9 cellular contexts compared by ENCODE assay signal in the genomic region with DNA sequence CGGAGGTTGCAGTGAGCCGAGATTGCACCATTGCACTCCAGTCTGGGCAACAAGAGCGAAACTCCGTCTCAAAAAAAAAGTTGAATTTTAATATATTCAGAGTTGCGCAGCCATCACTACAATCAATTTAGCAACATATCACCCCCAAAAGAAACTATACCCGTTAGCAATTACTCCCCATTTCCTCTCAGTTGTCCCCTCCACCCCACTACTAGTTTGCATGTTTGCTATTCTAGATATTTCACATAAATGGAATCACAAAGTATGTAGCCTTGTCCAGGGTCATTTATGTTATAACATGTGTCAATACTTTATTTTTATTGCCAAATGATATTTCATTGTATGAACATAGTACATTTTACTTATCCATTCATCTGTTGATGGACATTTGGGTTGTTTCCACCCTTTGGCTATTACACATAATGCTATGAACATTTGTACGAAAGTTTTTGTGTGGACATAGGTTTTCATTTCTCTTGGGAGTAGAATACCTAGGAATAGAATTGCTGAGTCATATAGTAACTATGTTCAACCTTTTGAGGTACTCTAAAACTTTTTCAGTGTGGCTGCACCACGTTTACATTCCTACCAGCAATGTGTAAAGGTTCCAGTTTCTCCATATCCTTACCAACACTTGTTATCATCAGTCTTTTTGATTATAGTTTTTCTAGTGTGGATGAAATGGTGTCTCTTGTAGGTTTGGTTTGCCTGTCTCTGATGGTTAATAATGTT. TPM values are rescaled to one million over a fixed set of nuclear protein-coding genes. Genes with fewer than 3 reads are reported as not detected.
A peak's percentile ranks its signal among the peaks of the same experiment; 100 is the strongest.
DNase-seq lines count a peak whose midpoint lies in the region; ATAC-seq and TF ChIP-seq lines count a peak whose summit lies in the region.
"Had no signal": no experiment of that assay in that cellular context is flagged by ENCODE, and none has a peak within 500 bp of the region (broad histone marks: within the 10 kb centered on the region; RNA-seq: fewer than 3 reads in every experiment).

No MANE protein-coding gene starts in this region.

- POLR2A ChIA-PET in T-cell (lab: Charles Lee), result interaction anchor here in 1 of 2 donors (0.6 kb wide), 2 partner anchors 95 to 104 kb away, joined by 3 to 5 read pairs; no protein-coding TSS in a partner anchor

- no peaks in the 10 kb centered on the region for H3K36me3 ChIP-seq in stomach smooth muscle (ENCODE audit: control insufficient read depth in 2 of 2, insufficient read depth in 2 of 2, low read length in 2 of 2)

- H3K9me3 ChIP-seq in stomach smooth muscle (ENCODE audit: control insufficient read depth in 2 of 2, low read length in 2 of 2), result no peaks in the 10 kb centered on the region

- H3K4me1 ChIP-seq in stomach smooth muscle (ENCODE audit: control insufficient read depth, insufficient read depth, low read length), result peaks cover 11% of the 10 kb centered on the region

- no peaks in the 10 kb centered on the region for H3K9me3 Mint-ChIP-seq in activated T-cell treated with anti-CD3 and anti-CD28 coated beads, Interleukin-2, amount 50 U/mL, for 4 hours
- H3K9me3 Mint-ChIP-seq in T-cell, result no peaks in the 10 kb centered on the region

- no peak for TF ChIP-seq CTCF in fibroblast of the aortic adventitia (IDR thresholded peaks at IDR 0.05; ENCODE audit: insufficient read depth, low read length)

- ATAC-seq in activated T-cell treated with anti-CD3 and anti-CD28 coated beads, Interleukin-2, amount 50 U/mL, for 4 hours, result no peak
- ATAC-seq in T-cell (replicated peaks in 1 of 4), result no peak
- no peak for ATAC-seq in GM21825 (IDR thresholded peaks at IDR 0.05; ENCODE audit: unreplicated experiment)

- H3K36me3 Mint-ChIP-seq in activated T-cell treated with anti-CD3 and anti-CD28 coated beads, Interleukin-2, amount 50 U/mL, for 4 hours (ENCODE audit: insufficient read depth), result peaks cover 7% of the 10 kb centered on the region
- peaks cover 14% of the 10 kb centered on the region for H3K36me3 Mint-ChIP-seq in T-cell

- CTCF ChIA-PET in T-cell (lab: Charles Lee), result no interaction called here

- H3K27me3 Mint-ChIP-seq in activated T-cell treated with anti-CD3 and anti-CD28 coated beads, Interleukin-2, amount 50 U/mL, for 4 hours (ENCODE audit: low read depth), result no peaks in the 10 kb centered on the region
- no peaks in the 10 kb centered on the region for H3K27me3 Mint-ChIP-seq in T-cell

- H3K4me1 Mint-ChIP-seq in activated T-cell treated with anti-CD3 and anti-CD28 coated beads, Interleukin-2, amount 50 U/mL, for 4 hours (ENCODE audit: low read depth), result peaks cover 29% of the 10 kb centered on the region
- peaks cover 31 to 43% (median 37%) of the 10 kb centered on the region in 3 donors for H3K4me1 Mint-ChIP-seq in T-cell

- H3K4me3 ChIP-seq in fibroblast of the aortic adventitia (ENCODE audit: low read depth, low read length) (no peak overlapping the region), stomach smooth muscle (ENCODE audit: low read length in 2 of 2) (no peak overlapping the region)

- no peak overlapping the region for H3K9ac ChIP-seq in stomach smooth muscle (ENCODE audit: low read length in 2 of 2)

- H3K27ac Mint-ChIP-seq in T-cell, result peak overlapping the region; percentile 82 to 89

- peak overlapping the region; percentile 89 for H3K4me3 Mint-ChIP-seq in activated T-cell treated with anti-CD3 and anti-CD28 coated beads, Interleukin-2, amount 50 U/mL, for 4 hours
- peak overlapping the region; percentile 53 to 88 (median 55) for H3K4me3 Mint-ChIP-seq in T-cell

- peak overlapping the region; percentile 100 for H3K27ac ChIP-seq in stomach smooth muscle (ENCODE audit: low read length)

- H3K27me3 ChIP-seq in stomach smooth muscle (ENCODE audit: control insufficient read depth in 1 of 2, insufficient read depth in 2 of 2, low read length in 2 of 2), result no peaks in the 10 kb centered on the region

- DNase-seq in activated T-cell treated with anti-CD3 and anti-CD28 coated beads, Interleukin-2, amount 50 U/mL, for 4 hours, result no peak
- DNase-seq in activated T-cell treated with anti-CD3 and anti-CD28 coated beads, Interleukin-2, amount 50 U/mL, for 1 hour, result no peak
- DNase-seq in T-cell, result no peak
- DNase-seq in fibroblast of the aortic adventitia (ENCODE audit: low read depth), result peak; percentile 5
- no peak for DNase-seq in effector CD4-positive, alpha-beta T cell
- no peak for DNase-seq in DMS79 (lab: John Stamatoyannopoulos, UW)
- DNase-seq: stimulated activated CD4-positive, alpha-beta T cell treated with anti-CD3 and anti-CD28 coated beads, Interleukin-12 subunit alpha, Interleukin-12 subunit beta, amount 100 ng/mL, for 4 hours had no signal

RNA-seq across cellular contexts. Expression of gene ZNF143, which starts 2.2 kb away (rescaled TPM):
- total RNA-seq in activated T-cell treated with anti-CD3 and anti-CD28 coated beads, Interleukin-2, amount 50 U/mL, for 4 hours, result 10 to 100 TPM; 26.5 to 35.2 (median 29.7) TPM
- 10 to 100 TPM; 30.1 to 51.2 (median 46.3) TPM for total RNA-seq in T-cell
- total RNA-seq in fibroblast of the aortic adventitia (ENCODE audit: low replicate concordance), result 15.1 and 24.9 TPM in 2 replicates
